Comparison of ENCODE assay signal across 8 cellular contexts in genomic region chr14:77032483-77032853, GRCh38. TPM values are rescaled to one million over a fixed set of nuclear protein-coding genes. Genes with fewer than 3 reads are reported as not detected.
DNase-seq lines count a peak whose midpoint lies in the region; ATAC-seq lines count a peak whose summit lies in the region.

No MANE protein-coding gene starts in this region.

- H3K27ac ChIP-seq in subcutaneous abdominal adipose tissue (ENCODE audit: low read depth, low read length) = peak overlapping the region; percentile 99

- peaks cover 70% of the 10 kb centered on the region for H3K4me1 Mint-ChIP-seq in activated CD8-positive, alpha-beta T cell treated with anti-CD3 and anti-CD28 coated beads, Interleukin-2, amount 10 ng/mL, durations not matched to agents 7 days and 5 days (ENCODE audit: low read depth)
- H3K4me1 Mint-ChIP-seq in immature natural killer cell = peaks cover 62 to 64% of the 10 kb centered on the region in 2 donors

- intact Hi-C loops in posterior vena cava (cut with DNase I) = no loop called here

- H3K27me3 Mint-ChIP-seq in activated CD8-positive, alpha-beta T cell treated with anti-CD3 and anti-CD28 coated beads, Interleukin-2, amount 10 ng/mL, durations not matched to agents 7 days and 5 days (ENCODE audit: low read depth) = no peaks in the 10 kb centered on the region
- peaks cover 13 to 30% (median 14%) of the 10 kb centered on the region in 3 donors for H3K27me3 Mint-ChIP-seq in immature natural killer cell (ENCODE audit: low read depth in 3 of 3)

- POLR2A ChIA-PET in activated CD8-positive, alpha-beta T cell treated with anti-CD3 and anti-CD28 coated beads, Interleukin-2, amount 10 ng/mL, durations not matched to agents 7 days and 5 days (lab: Charles Lee) = interaction anchor here (0.6 to 8.2 kb wide), 7 partner anchors 7 to 114 kb away, joined by 3 to 107 read pairs (median 6); no protein-coding TSS in a partner anchor

- CTCF ChIA-PET in activated CD8-positive, alpha-beta T cell treated with anti-CD3 and anti-CD28 coated beads, Interleukin-2, amount 10 ng/mL, durations not matched to agents 7 days and 5 days (lab: Charles Lee) = interaction anchor here (0.9 to 3.0 kb wide), 10 partner anchors 9 to 157 kb away, joined by 3 to 16 read pairs (median 5); no protein-coding TSS in a partner anchor

- no peaks in the 10 kb centered on the region for H3K9me3 ChIP-seq in subcutaneous abdominal adipose tissue (ENCODE audit: control insufficient read depth in 5 of 5, low read length in 5 of 5)

- H3K4me3 Mint-ChIP-seq in activated CD8-positive, alpha-beta T cell treated with anti-CD3 and anti-CD28 coated beads, Interleukin-2, amount 10 ng/mL, durations not matched to agents 7 days and 5 days = peak overlapping the region; percentile 93
- H3K4me3 Mint-ChIP-seq in immature natural killer cell = peak overlapping the region; percentile 89 to 95 (median 90)

- peak overlapping the region; percentile 38 to 69 (median 61) for H3K4me3 ChIP-seq in subcutaneous abdominal adipose tissue (ENCODE audit: low read depth in 1 of 5, low read length in 5 of 5)

- H3K9ac ChIP-seq in subcutaneous abdominal adipose tissue (ENCODE audit: low read length in 5 of 5) = peak overlapping the region; percentile 66 to 74 (median 73)

- no peaks in the 10 kb centered on the region for H3K36me3 ChIP-seq in subcutaneous abdominal adipose tissue (ENCODE audit: control insufficient read depth in 5 of 5, insufficient read depth in 5 of 5, low read length in 5 of 5)

- H3K4me1 ChIP-seq in subcutaneous abdominal adipose tissue (ENCODE audit: control insufficient read depth in 5 of 5, insufficient read depth in 5 of 5, low read length in 5 of 5) = peaks cover 23 to 73% (median 69%) of the 10 kb centered on the region in 5 donors

- peak; percentile 51 for DNase-seq in NCI-H82 (lab: John Stamatoyannopoulos, UW)
- no peak for DNase-seq in NCI-H82 treated with DMSO at 0.1 percent for 48 hours (lab: John Stamatoyannopoulos, UW; ENCODE audit: unreplicated experiment)
- no peak for DNase-seq in activated CD8-positive, alpha-beta T cell treated with anti-CD3 and anti-CD28 coated beads, Interleukin-2, amount 10 ng/mL, durations not matched to agents 7 days and 5 days
- DNase-seq in immature natural killer cell = no peak
- no peak for DNase-seq in posterior vena cava (ENCODE audit: low spot score)

- no peak for ATAC-seq in activated CD8-positive, alpha-beta T cell treated with anti-CD3 and anti-CD28 coated beads, Interleukin-2, amount 10 ng/mL, durations not matched to agents 7 days and 5 days
- ATAC-seq in HG02678 (IDR thresholded peaks at IDR 0.05; ENCODE audit: unreplicated experiment) (no peak), HG03439 (IDR thresholded peaks at IDR 0.05; ENCODE audit: unreplicated experiment) (no peak)

- H3K27me3 ChIP-seq in subcutaneous abdominal adipose tissue (ENCODE audit: control insufficient read depth in 5 of 5, insufficient read depth in 4 of 5, low read length in 5 of 5) = no peaks in the 10 kb centered on the region

- H3K36me3 Mint-ChIP-seq in activated CD8-positive, alpha-beta T cell treated with anti-CD3 and anti-CD28 coated beads, Interleukin-2, amount 10 ng/mL, durations not matched to agents 7 days and 5 days (ENCODE audit: low read depth) = peaks cover 24% of the 10 kb centered on the region
- peaks cover 0 to 4% (median 3%) of the 10 kb centered on the region in 3 donors for H3K36me3 Mint-ChIP-seq in immature natural killer cell

- H3K9me3 Mint-ChIP-seq in activated CD8-positive, alpha-beta T cell treated with anti-CD3 and anti-CD28 coated beads, Interleukin-2, amount 10 ng/mL, durations not matched to agents 7 days and 5 days (ENCODE audit: insufficient read depth) = no peaks in the 10 kb centered on the region
- no peaks in the 10 kb centered on the region for H3K9me3 Mint-ChIP-seq in immature natural killer cell

- peak overlapping the region; percentile 94 for H3K27ac Mint-ChIP-seq in activated CD8-positive, alpha-beta T cell treated with anti-CD3 and anti-CD28 coated beads, Interleukin-2, amount 10 ng/mL, durations not matched to agents 7 days and 5 days
- peak overlapping the region; percentile 96 to 99 (median 98) for H3K27ac Mint-ChIP-seq in immature natural killer cell

RNA-seq across cellular contexts. Expression of gene IRF2BPL, which starts 4.0 kb away (rescaled TPM):
- total RNA-seq in activated CD8-positive, alpha-beta T cell treated with anti-CD3 and anti-CD28 coated beads, Interleukin-2, amount 10 ng/mL, durations not matched to agents 7 days and 5 days = 10 to 100 TPM; 34.5 to 35.6 TPM
- 10 to 100 TPM in 1 of 3 donors, 1 to 10 TPM in 2; 3.5 to 11.1 (median 3.6) TPM for polyA plus RNA-seq in immature natural killer cell
- 10 to 100 TPM; 35.7 to 43.3 TPM for total RNA-seq in posterior vena cava
